In the genomic region with DNA sequence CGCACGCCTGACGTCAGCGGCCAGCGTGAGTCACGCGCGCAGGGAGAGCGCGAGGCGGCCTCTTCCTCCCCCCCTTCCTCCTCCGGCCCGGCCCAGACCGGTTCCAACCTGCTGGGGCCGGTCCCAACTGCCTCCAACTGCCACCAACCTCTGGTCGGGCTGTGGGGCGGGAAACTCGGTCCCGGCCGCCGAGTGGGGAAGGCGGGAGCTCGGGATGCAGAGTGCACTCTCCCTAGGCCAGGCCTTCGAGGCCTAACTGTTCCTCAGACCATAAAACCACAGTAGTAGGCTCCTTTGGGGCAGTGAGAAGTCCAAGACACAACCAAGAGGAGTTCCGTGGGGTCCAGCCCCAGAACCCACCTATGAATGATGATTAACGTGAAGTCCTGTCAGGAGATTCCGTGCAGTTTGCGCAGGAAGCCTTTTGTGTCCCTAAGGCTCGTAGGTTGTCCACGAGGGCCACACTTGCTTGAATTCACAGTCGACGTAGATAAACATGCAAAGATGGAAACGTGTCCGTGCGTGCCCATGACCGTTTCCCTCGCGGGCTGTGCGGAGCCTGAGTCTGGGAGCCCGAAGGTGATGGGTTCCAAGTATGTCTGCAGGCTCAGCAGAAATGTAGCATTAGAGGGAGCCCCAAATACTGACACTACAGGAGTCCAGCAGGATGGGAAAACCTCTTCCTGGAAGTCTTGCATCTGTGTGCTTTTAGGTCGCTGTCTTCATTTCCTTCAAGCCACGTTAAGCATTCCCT, we compare ENCODE assay signal across 1 cellular context.
TF ChIP-seq lines count a peak whose summit lies in the region.

No MANE protein-coding gene starts in this region.

TF ChIP-seq in HepG2, 621 proteins besides CTCF, POLR2A, EP300 and RAD21 (continued from another document and continues in another):
- TF ChIP-seq CREB1 (IDR thresholded peaks at IDR 0.05) (peak; percentile 94; the same call in 1 of the 2 replicates), CREB1 (CRISPR knock-in tag; IDR thresholded peaks at IDR 0.05) (no peak), FIP1L1 (IDR thresholded peaks at IDR 0.05; ENCODE audit: borderline replicate concordance, insufficient read depth, low read depth, low read length) (no peak), ZNF782 (CRISPR knock-in tag; IDR thresholded peaks at IDR 0.05; ENCODE audit: borderline replicate concordance) (peak; percentile 64), ISL2 (CRISPR knock-in tag; IDR thresholded peaks at IDR 0.05) (peak; percentile 46; the same call in 1 of the 2 replicates), CAMTA2 (CRISPR knock-in tag; IDR thresholded peaks at IDR 0.05; ENCODE audit: borderline replicate concordance) (no peak), ZNF792 (CRISPR knock-in tag; IDR thresholded peaks at IDR 0.05) (peak; percentile 69; the same call in 1 of the 2 replicates), HMG20B (CRISPR knock-in tag; conservative IDR thresholded peaks at IDR 0.05) (peak; percentile 48; the same call in 1 of the 2 replicates), ZNF263 (CRISPR knock-in tag; IDR thresholded peaks at IDR 0.05) (peak; percentile 43; the same call in 1 of the 2 replicates), SAFB2 (CRISPR knock-in tag; IDR thresholded peaks at IDR 0.05; ENCODE audit: borderline replicate concordance, low read depth) (no peak; the same call in 1 of the 2 replicates), RELA (CRISPR knock-in tag; IDR thresholded peaks at IDR 0.05) (peak; percentile 85; the same call in 1 of the 2 replicates), U2AF1 (optimal IDR thresholded peaks at IDR 0.05; ENCODE audit: low read depth, low read length) (no peak), PAF1 (CRISPR knock-in tag; IDR thresholded peaks at IDR 0.05) (no peak), RBM22 (optimal IDR thresholded peaks at IDR 0.05; ENCODE audit: low read length) (peak; percentile 77), ZNF569 (CRISPR knock-in tag; IDR thresholded peaks at IDR 0.05; ENCODE audit: borderline replicate concordance) (no peak), ZSCAN20 (CRISPR knock-in tag; IDR thresholded peaks at IDR 0.05; ENCODE audit: borderline replicate concordance) (peak; percentile 83; the same call in 1 of the 2 replicates), ZNF33A (CRISPR knock-in tag; IDR thresholded peaks at IDR 0.05; ENCODE audit: borderline replicate concordance) (no peak), ZNF546 (CRISPR knock-in tag; conservative IDR thresholded peaks at IDR 0.05) (0 out of 2 replicates have a peak, but pooled peaks have one; percentile 46)
- TF ChIP-seq, protein P1, sequence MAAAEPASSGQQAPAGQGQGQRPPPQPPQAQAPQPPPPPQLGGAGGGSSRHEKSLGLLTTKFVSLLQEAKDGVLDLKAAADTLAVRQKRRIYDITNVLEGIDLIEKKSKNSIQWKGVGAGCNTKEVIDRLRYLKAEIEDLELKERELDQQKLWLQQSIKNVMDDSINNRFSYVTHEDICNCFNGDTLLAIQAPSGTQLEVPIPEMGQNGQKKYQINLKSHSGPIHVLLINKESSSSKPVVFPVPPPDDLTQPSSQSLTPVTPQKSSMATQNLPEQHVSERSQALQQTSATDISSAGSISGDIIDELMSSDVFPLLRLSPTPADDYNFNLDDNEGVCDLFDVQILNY (CRISPR knock-in tag; conservative IDR thresholded peaks at IDR 0.05): peak; percentile 91
- TF ChIP-seq, protein P2, sequence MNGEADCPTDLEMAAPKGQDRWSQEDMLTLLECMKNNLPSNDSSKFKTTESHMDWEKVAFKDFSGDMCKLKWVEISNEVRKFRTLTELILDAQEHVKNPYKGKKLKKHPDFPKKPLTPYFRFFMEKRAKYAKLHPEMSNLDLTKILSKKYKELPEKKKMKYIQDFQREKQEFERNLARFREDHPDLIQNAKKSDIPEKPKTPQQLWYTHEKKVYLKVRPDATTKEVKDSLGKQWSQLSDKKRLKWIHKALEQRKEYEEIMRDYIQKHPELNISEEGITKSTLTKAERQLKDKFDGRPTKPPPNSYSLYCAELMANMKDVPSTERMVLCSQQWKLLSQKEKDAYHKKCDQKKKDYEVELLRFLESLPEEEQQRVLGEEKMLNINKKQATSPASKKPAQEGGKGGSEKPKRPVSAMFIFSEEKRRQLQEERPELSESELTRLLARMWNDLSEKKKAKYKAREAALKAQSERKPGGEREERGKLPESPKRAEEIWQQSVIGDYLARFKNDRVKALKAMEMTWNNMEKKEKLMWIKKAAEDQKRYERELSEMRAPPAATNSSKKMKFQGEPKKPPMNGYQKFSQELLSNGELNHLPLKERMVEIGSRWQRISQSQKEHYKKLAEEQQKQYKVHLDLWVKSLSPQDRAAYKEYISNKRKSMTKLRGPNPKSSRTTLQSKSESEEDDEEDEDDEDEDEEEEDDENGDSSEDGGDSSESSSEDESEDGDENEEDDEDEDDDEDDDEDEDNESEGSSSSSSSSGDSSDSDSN (CRISPR knock-in tag; IDR thresholded peaks at IDR 0.05): peak; percentile 80
- TF ChIP-seq, protein P3, sequence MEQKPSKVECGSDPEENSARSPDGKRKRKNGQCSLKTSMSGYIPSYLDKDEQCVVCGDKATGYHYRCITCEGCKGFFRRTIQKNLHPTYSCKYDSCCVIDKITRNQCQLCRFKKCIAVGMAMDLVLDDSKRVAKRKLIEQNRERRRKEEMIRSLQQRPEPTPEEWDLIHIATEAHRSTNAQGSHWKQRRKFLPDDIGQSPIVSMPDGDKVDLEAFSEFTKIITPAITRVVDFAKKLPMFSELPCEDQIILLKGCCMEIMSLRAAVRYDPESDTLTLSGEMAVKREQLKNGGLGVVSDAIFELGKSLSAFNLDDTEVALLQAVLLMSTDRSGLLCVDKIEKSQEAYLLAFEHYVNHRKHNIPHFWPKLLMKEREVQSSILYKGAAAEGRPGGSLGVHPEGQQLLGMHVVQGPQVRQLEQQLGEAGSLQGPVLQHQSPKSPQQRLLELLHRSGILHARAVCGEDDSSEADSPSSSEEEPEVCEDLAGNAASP (CRISPR knock-in tag; IDR thresholded peaks at IDR 0.05; ENCODE audit: borderline replicate concordance): no peak; the same call in 1 of the 2 replicates
- TF ChIP-seq, protein P4, sequence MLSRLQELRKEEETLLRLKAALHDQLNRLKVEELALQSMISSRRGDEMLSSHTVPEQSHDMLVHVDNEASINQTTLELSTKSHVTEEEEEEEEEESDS (CRISPR knock-in tag; IDR thresholded peaks at IDR 0.05; ENCODE audit: borderline replicate concordance): 0 out of 2 replicates have a peak, but pooled peaks have one; percentile 49
- TF ChIP-seq, protein P5, sequence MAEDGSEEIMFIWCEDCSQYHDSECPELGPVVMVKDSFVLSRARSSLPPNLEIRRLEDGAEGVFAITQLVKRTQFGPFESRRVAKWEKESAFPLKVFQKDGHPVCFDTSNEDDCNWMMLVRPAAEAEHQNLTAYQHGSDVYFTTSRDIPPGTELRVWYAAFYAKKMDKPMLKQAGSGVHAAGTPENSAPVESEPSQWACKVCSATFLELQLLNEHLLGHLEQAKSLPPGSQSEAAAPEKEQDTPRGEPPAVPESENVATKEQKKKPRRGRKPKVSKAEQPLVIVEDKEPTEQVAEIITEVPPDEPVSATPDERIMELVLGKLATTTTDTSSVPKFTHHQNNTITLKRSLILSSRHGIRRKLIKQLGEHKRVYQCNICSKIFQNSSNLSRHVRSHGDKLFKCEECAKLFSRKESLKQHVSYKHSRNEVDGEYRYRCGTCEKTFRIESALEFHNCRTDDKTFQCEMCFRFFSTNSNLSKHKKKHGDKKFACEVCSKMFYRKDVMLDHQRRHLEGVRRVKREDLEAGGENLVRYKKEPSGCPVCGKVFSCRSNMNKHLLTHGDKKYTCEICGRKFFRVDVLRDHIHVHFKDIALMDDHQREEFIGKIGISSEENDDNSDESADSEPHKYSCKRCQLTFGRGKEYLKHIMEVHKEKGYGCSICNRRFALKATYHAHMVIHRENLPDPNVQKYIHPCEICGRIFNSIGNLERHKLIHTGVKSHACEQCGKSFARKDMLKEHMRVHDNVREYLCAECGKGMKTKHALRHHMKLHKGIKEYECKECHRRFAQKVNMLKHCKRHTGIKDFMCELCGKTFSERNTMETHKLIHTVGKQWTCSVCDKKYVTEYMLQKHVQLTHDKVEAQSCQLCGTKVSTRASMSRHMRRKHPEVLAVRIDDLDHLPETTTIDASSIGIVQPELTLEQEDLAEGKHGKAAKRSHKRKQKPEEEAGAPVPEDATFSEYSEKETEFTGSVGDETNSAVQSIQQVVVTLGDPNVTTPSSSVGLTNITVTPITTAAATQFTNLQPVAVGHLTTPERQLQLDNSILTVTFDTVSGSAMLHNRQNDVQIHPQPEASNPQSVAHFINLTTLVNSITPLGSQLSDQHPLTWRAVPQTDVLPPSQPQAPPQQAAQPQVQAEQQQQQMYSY (CRISPR knock-in tag; IDR thresholded peaks at IDR 0.05): no peak
- TF ChIP-seq, protein P6, sequence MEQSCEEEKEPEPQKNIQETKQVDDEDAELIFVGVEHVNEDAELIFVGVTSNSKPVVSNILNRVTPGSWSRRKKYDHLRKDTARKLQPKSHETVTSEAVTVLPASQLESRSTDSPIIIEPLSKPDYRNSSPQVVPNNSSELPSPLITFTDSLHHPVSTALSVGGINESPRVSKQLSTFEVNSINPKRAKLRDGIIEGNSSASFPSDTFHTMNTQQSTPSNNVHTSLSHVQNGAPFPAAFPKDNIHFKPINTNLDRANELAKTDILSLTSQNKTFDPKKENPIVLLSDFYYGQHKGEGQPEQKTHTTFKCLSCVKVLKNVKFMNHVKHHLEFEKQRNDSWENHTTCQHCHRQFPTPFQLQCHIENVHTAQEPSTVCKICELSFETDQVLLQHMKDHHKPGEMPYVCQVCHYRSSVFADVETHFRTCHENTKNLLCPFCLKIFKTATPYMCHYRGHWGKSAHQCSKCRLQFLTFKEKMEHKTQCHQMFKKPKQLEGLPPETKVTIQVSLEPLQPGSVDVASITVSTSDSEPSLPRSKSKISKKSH (CRISPR knock-in tag; IDR thresholded peaks at IDR 0.05; ENCODE audit: borderline replicate concordance): peak; percentile 86; the same call in 1 of the 2 replicates
- TF ChIP-seq, protein P7, sequence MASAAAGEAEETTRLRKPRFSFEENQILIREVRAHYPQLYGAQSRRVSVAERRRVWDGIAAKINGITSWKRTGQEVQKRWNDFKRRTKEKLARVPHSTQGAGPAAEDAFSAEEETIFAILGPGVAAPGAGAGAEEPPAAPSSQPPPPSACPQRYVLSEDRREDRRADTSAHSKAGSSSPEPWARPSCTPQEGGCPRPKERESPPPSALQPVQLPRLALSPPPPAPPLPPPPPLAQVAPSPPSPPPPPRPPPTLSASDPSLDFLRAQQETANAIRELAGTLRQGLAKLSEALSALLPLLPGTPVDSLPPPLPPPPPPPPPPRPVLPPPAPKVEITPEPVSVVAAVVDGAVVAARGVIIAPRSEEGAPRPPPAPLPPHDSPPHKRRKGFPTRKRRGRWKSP (CRISPR knock-in tag; IDR thresholded peaks at IDR 0.05): peak; percentile 57; the same call in 1 of the 2 replicates
- TF ChIP-seq, protein P8, sequence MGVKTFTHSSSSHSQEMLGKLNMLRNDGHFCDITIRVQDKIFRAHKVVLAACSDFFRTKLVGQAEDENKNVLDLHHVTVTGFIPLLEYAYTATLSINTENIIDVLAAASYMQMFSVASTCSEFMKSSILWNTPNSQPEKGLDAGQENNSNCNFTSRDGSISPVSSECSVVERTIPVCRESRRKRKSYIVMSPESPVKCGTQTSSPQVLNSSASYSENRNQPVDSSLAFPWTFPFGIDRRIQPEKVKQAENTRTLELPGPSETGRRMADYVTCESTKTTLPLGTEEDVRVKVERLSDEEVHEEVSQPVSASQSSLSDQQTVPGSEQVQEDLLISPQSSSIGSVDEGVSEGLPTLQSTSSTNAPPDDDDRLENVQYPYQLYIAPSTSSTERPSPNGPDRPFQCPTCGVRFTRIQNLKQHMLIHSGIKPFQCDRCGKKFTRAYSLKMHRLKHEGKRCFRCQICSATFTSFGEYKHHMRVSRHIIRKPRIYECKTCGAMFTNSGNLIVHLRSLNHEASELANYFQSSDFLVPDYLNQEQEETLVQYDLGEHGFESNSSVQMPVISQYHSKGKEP (CRISPR knock-in tag; IDR thresholded peaks at IDR 0.05): peak; percentile 50; the same call in 1 of the 2 replicates
- TF ChIP-seq, protein P9, sequence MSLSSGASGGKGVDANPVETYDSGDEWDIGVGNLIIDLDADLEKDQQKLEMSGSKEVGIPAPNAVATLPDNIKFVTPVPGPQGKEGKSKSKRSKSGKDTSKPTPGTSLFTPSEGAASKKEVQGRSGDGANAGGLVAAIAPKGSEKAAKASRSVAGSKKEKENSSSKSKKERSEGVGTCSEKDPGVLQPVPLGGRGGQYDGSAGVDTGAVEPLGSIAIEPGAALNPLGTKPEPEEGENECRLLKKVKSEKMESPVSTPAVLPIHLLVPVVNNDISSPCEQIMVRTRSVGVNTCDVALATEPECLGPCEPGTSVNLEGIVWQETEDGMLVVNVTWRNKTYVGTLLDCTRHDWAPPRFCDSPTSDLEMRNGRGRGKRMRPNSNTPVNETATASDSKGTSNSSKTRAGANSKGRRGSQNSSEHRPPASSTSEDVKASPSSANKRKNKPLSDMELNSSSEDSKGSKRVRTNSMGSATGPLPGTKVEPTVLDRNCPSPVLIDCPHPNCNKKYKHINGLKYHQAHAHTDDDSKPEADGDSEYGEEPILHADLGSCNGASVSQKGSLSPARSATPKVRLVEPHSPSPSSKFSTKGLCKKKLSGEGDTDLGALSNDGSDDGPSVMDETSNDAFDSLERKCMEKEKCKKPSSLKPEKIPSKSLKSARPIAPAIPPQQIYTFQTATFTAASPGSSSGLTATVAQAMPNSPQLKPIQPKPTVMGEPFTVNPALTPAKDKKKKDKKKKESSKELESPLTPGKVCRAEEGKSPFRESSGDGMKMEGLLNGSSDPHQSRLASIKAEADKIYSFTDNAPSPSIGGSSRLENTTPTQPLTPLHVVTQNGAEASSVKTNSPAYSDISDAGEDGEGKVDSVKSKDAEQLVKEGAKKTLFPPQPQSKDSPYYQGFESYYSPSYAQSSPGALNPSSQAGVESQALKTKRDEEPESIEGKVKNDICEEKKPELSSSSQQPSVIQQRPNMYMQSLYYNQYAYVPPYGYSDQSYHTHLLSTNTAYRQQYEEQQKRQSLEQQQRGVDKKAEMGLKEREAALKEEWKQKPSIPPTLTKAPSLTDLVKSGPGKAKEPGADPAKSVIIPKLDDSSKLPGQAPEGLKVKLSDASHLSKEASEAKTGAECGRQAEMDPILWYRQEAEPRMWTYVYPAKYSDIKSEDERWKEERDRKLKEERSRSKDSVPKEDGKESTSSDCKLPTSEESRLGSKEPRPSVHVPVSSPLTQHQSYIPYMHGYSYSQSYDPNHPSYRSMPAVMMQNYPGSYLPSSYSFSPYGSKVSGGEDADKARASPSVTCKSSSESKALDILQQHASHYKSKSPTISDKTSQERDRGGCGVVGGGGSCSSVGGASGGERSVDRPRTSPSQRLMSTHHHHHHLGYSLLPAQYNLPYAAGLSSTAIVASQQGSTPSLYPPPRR (CRISPR knock-in tag; IDR thresholded peaks at IDR 0.05; ENCODE audit: borderline replicate concordance): peak; percentile 32
